In genomic region chr5:14560091-14560595, GRCh38 we compare ENCODE assay signal across 10 cellular contexts.
A peak's percentile ranks its signal among the peaks of the same experiment; 100 is the strongest.
DNase-seq lines count a peak whose midpoint lies in the region; ATAC-seq and FAIRE-seq lines count a peak whose summit lies in the region.
"Had no signal": no experiment of that assay in that cellular context is flagged by ENCODE, and none has a peak within 500 bp of the region (broad histone marks: within the 10 kb centered on the region; RNA-seq: fewer than 3 reads in every experiment).

No MANE protein-coding gene starts in this region.

- peaks cover 13% of the 10 kb centered on the region for H3K4me1 Mint-ChIP-seq in T-helper 2 cell treated with Interferon-gamma antibody and Interleukin-4, amounts not matched to agents 5 μg/mL and 100 μg/mL, for 36 hours (ENCODE audit: low read depth)

- H3K4me3 Mint-ChIP-seq in T-helper 2 cell treated with Interferon-gamma antibody and Interleukin-4, amounts not matched to agents 5 μg/mL and 100 μg/mL, for 36 hours: peak overlapping the region; percentile 42
- H3K4me3 Mint-ChIP-seq: dendritic cell treated with granulocyte-macrophage colony-stimulating factor and Interleukin-4, amounts not matched to agents 40 ng/mL and 50 ng/mL, for 4 days had no signal

- no peak overlapping the region for H3K27ac Mint-ChIP-seq in T-helper 2 cell treated with Interferon-gamma antibody and Interleukin-4, amounts not matched to agents 5 μg/mL and 100 μg/mL, for 36 hours

- FAIRE-seq in RCC 7860 (lab: Jason Lieb, UNC): no peak
- FAIRE-seq: A204.1 had no signal

- peak; percentile 66 for DNase-seq in SIG-M5 treated with dmso at 0.1 percent for 504 hours (lab: John Stamatoyannopoulos, UW; ENCODE audit: unreplicated experiment)
- no peak for DNase-seq in SIG-M5 (lab: John Stamatoyannopoulos, UW)
- DNase-seq in NCI-H2029 treated with DMSO at 0.1 percent for 48 hours (lab: John Stamatoyannopoulos, UW): peak; percentile 67
- no peak for DNase-seq in T-helper 2 cell treated with Interferon-gamma antibody and Interleukin-4, amounts not matched to agents 5 μg/mL and 100 μg/mL, for 36 hours (ENCODE audit: low spot score)
- peak; percentile 23 for DNase-seq in retina
- no peak for DNase-seq in 8988T
- DNase-seq in RCC 7860 (ENCODE audit: low spot score): no peak

- no peaks in the 10 kb centered on the region for H3K36me3 Mint-ChIP-seq in T-helper 2 cell treated with Interferon-gamma antibody and Interleukin-4, amounts not matched to agents 5 μg/mL and 100 μg/mL, for 36 hours (ENCODE audit: low read depth)

- no peaks in the 10 kb centered on the region for H3K9me3 Mint-ChIP-seq in T-helper 2 cell treated with Interferon-gamma antibody and Interleukin-4, amounts not matched to agents 5 μg/mL and 100 μg/mL, for 36 hours

- ATAC-seq in GM21423 (IDR thresholded peaks at IDR 0.05; ENCODE audit: unreplicated experiment): no peak

- peaks cover 7% of the 10 kb centered on the region for H3K27me3 Mint-ChIP-seq in T-helper 2 cell treated with Interferon-gamma antibody and Interleukin-4, amounts not matched to agents 5 μg/mL and 100 μg/mL, for 36 hours (ENCODE audit: low read depth)

Comparison
In these comparisons a context has a peak if more than half of its experiments do, and no peak if none do; other contexts are left out.
1. DNase-seq: peak in SIG-M5 treated with dmso at 0.1 percent for 504 hours (single experiment), NCI-H2029 treated with DMSO at 0.1 percent for 48 hours (single experiment) and retina (single experiment); none in SIG-M5 (single experiment), T-helper 2 cell treated with Interferon-gamma antibody and Interleukin-4, amounts not matched to agents 5 μg/mL and 100 μg/mL, for 36 hours (single experiment), 8988T (single experiment) and RCC 7860 (single experiment).